ENCODE assay signal across 8 cellular contexts in genomic region chr11:131688056-131688693, GRCh38.
DNase-seq lines count a peak whose midpoint lies in the region; ATAC-seq and TF ChIP-seq lines count a peak whose summit lies in the region.

No MANE protein-coding gene starts in this region.

- H3K9me3 Mint-ChIP-seq in natural killer cell = no peaks in the 10 kb centered on the region

- H3K27me3 ChIP-seq in SJCRH30 = no peaks in the 10 kb centered on the region; the same call in 1 of the 2 replicates

- no peaks in the 10 kb centered on the region for H3K4me1 Mint-ChIP-seq in natural killer cell

- DNase-seq in D341Med (ENCODE audit: low spot score) = peak; percentile 91
- DNase-seq in SJCRH30 = peak; percentile 36 to 50
- peak; percentile 79 for DNase-seq in epidermal melanocyte (ENCODE audit: insufficient read length, low spot score)
- no peak for DNase-seq in natural killer cell
- no peak for DNase-seq in activated gamma-delta T cell treated with Interleukin-2 at 50 U/mL for 16 hours

- no peaks in the 10 kb centered on the region for H3K9me3 ChIP-seq in SJCRH30 (replicated peaks)

- H3K36me3 Mint-ChIP-seq in natural killer cell = no peaks in the 10 kb centered on the region

- intact Hi-C loops in natural killer cell (cut with micrococcal nuclease) = no loop called here

- H3K4me3 Mint-ChIP-seq in natural killer cell = no peak overlapping the region

- peaks cover 7 to 12% of the 10 kb centered on the region in 2 donors for H3K27me3 Mint-ChIP-seq in natural killer cell (ENCODE audit: low read depth in 2 of 2)

- H3K4me3 ChIP-seq in SJCRH30 = no peak overlapping the region

- H3K27ac ChIP-seq in SJCRH30 = no peak overlapping the region

- peak; percentile 80 for ATAC-seq in GM19035 (IDR thresholded peaks at IDR 0.05; ENCODE audit: unreplicated experiment)
- ATAC-seq in HG03432 (IDR thresholded peaks at IDR 0.05; ENCODE audit: unreplicated experiment) = peak; percentile 91
- ATAC-seq in natural killer cell = peak; percentile 40 to 75 (median 56)
- no peak for ATAC-seq in esophagus mucosa

- no peaks in the 10 kb centered on the region for H3K36me3 ChIP-seq in SJCRH30

- TF ChIP-seq CTCF in natural killer cell (IDR thresholded peaks at IDR 0.05) = no peak

- H3K4me1 ChIP-seq in SJCRH30 = no peaks in the 10 kb centered on the region

- H3K27ac Mint-ChIP-seq in natural killer cell = no peak overlapping the region

Comparison
In these comparisons a context has a peak if more than half of its experiments do, and no peak if none do; other contexts are left out.
1. DNase-seq: peak in D341Med (single experiment), SJCRH30 (2 of 2) and epidermal melanocyte (single experiment); none in natural killer cell (single experiment) and activated gamma-delta T cell treated with Interleukin-2 at 50 U/mL for 16 hours (single experiment).